In genomic region chr16:30444231-30445148, GRCh38 we compare ENCODE assay signal across 1 cellular context.
TF ChIP-seq lines count a peak whose summit lies in the region.

No MANE protein-coding gene starts in this region.

TF ChIP-seq in HepG2, 621 proteins besides CTCF, POLR2A, EP300 and RAD21 (continues in another document):
- TF ChIP-seq SMARCC2 (IDR thresholded peaks at IDR 0.05) = no peak
- no peak for TF ChIP-seq MED13 (CRISPR knock-in tag; IDR thresholded peaks at IDR 0.05)
- TF ChIP-seq ZNF577 (CRISPR knock-in tag; IDR thresholded peaks at IDR 0.05; ENCODE audit: borderline replicate concordance, low read depth) = no peak
- TF ChIP-seq NFATC3 (CRISPR knock-in tag; IDR thresholded peaks at IDR 0.05) = no peak
- TF ChIP-seq ZGPAT (CRISPR knock-in tag; IDR thresholded peaks at IDR 0.05) = no peak
- TF ChIP-seq ELF3 (CRISPR knock-in tag; IDR thresholded peaks at IDR 0.05) = no peak
- TF ChIP-seq HHEX (CRISPR knock-in tag; IDR thresholded peaks at IDR 0.05) = 0 out of 2 replicates have a peak, but pooled peaks have one; percentile 20
- no peak for TF ChIP-seq AHDC1 (CRISPR knock-in tag; IDR thresholded peaks at IDR 0.05; ENCODE audit: borderline replicate concordance)
- no peak for TF ChIP-seq ZNF407 (CRISPR knock-in tag; IDR thresholded peaks at IDR 0.05; ENCODE audit: not compliant biosample characterization)
- no peak for TF ChIP-seq MIXL1 (CRISPR knock-in tag; IDR thresholded peaks at IDR 0.05)
- TF ChIP-seq ZSCAN22 (CRISPR knock-in tag; IDR thresholded peaks at IDR 0.05) = no peak
- no peak for TF ChIP-seq ZBTB1 (CRISPR knock-in tag; IDR thresholded peaks at IDR 0.05; ENCODE audit: borderline replicate concordance)
- no peak for TF ChIP-seq ELK4 (CRISPR knock-in tag; IDR thresholded peaks at IDR 0.05; ENCODE audit: borderline replicate concordance)
- no peak for TF ChIP-seq ZNF44 (CRISPR knock-in tag; IDR thresholded peaks at IDR 0.05)
- TF ChIP-seq MAFF (IDR thresholded peaks at IDR 0.05; ENCODE audit: low read depth, low read length) = no peak
- TF ChIP-seq TERF1 (CRISPR knock-in tag; IDR thresholded peaks at IDR 0.05) = no peak
- TF ChIP-seq RBFOX2 (IDR thresholded peaks at IDR 0.05; ENCODE audit: low read depth, low read length) = 0 out of 2 replicates have a peak, but pooled peaks have one; percentile 19
- peak; percentile 27; the same call in 1 of the 2 replicates for TF ChIP-seq ARNTL (CRISPR knock-in tag; IDR thresholded peaks at IDR 0.05)
- 0 out of 2 replicates have a peak, but pooled peaks have one; percentile 32 for TF ChIP-seq ERF (CRISPR knock-in tag; IDR thresholded peaks at IDR 0.05)
- no peak for TF ChIP-seq ZNF674 (CRISPR knock-in tag; IDR thresholded peaks at IDR 0.05; ENCODE audit: low read depth)
- no peak for TF ChIP-seq FLYWCH1 (CRISPR knock-in tag; IDR thresholded peaks at IDR 0.05)
- no peak for TF ChIP-seq POLR2AphosphoS5 (IDR thresholded peaks at IDR 0.05; ENCODE audit: low read depth, low read length)
- TF ChIP-seq GABPB1 (CRISPR knock-in tag; IDR thresholded peaks at IDR 0.05) = no peak
- peak; percentile 6; the same call in 1 of the 2 replicates for TF ChIP-seq YEATS4 (CRISPR knock-in tag; IDR thresholded peaks at IDR 0.05; ENCODE audit: borderline replicate concordance)
- TF ChIP-seq SP1 (IDR thresholded peaks at IDR 0.05) = no peak
- TF ChIP-seq SP1 (CRISPR knock-in tag; IDR thresholded peaks at IDR 0.05) = no peak
- TF ChIP-seq STAT5B (CRISPR knock-in tag; IDR thresholded peaks at IDR 0.05) = no peak
- TF ChIP-seq HNRNPL (IDR thresholded peaks at IDR 0.05; ENCODE audit: low read depth, low read length) = no peak
- TF ChIP-seq XBP1 (CRISPR knock-in tag; IDR thresholded peaks at IDR 0.05) = no peak
- TF ChIP-seq THAP8 (CRISPR knock-in tag; IDR thresholded peaks at IDR 0.05; ENCODE audit: borderline replicate concordance) = no peak
- TF ChIP-seq JUNB (CRISPR knock-in tag; IDR thresholded peaks at IDR 0.05; ENCODE audit: borderline replicate concordance) = no peak
- no peak for TF ChIP-seq PAWR (CRISPR knock-in tag; IDR thresholded peaks at IDR 0.05; ENCODE audit: borderline replicate concordance)
- no peak for TF ChIP-seq EEA1 (CRISPR knock-in tag; IDR thresholded peaks at IDR 0.05; ENCODE audit: borderline replicate concordance)
- TF ChIP-seq ZNF512 (CRISPR knock-in tag; IDR thresholded peaks at IDR 0.05) = no peak; the same call in 1 of the 2 replicates
- TF ChIP-seq PTBP1 (IDR thresholded peaks at IDR 0.05; ENCODE audit: low read depth, low read length, poor library complexity, severe bottlenecking) = no peak
- no peak for TF ChIP-seq ZNF761 (CRISPR knock-in tag; conservative IDR thresholded peaks at IDR 0.05)
- TF ChIP-seq MAFG (CRISPR knock-in tag; IDR thresholded peaks at IDR 0.05) = no peak
- TF ChIP-seq FOXP1 (IDR thresholded peaks at IDR 0.05) = no peak
- no peak for TF ChIP-seq FOXP1 (CRISPR knock-in tag; IDR thresholded peaks at IDR 0.05)
- TF ChIP-seq SPEN (CRISPR knock-in tag; IDR thresholded peaks at IDR 0.05; ENCODE audit: low read depth) = 0 out of 2 replicates have a peak, but pooled peaks have one; percentile 3
- no peak for TF ChIP-seq ZNF136 (CRISPR knock-in tag; IDR thresholded peaks at IDR 0.05; ENCODE audit: low read depth)
- no peak for TF ChIP-seq IKZF1 (IDR thresholded peaks at IDR 0.05)
- no peak for TF ChIP-seq KMT2B (CRISPR knock-in tag; IDR thresholded peaks at IDR 0.05)
- no peak for TF ChIP-seq ZBTB2 (CRISPR knock-in tag; IDR thresholded peaks at IDR 0.05; ENCODE audit: low read depth)
- 0 out of 2 replicates have a peak, but pooled peaks have one; percentile 37 for TF ChIP-seq TARDBP (CRISPR knock-in tag; IDR thresholded peaks at IDR 0.05)
